ENCODE assay signal across 12 cellular contexts in genomic region chr12:1993871-1994371, GRCh38. TPM values are rescaled to one million over a fixed set of nuclear protein-coding genes. Genes with fewer than 3 reads are reported as not detected.
A peak's percentile ranks its signal among the peaks of the same experiment; 100 is the strongest.
DNase-seq lines count a peak whose midpoint lies in the region; ATAC-seq lines count a peak whose summit lies in the region.
"Had no signal": no experiment of that assay in that cellular context is flagged by ENCODE, and none has a peak within 500 bp of the region (broad histone marks: within the 10 kb centered on the region; RNA-seq: fewer than 3 reads in every experiment).

No MANE protein-coding gene starts in this region.

- H3K4me1 ChIP-seq in adipocyte (ENCODE audit: control insufficient read depth, insufficient read depth, low read length), result peaks cover 22% of the 10 kb centered on the region
- H3K4me1 ChIP-seq: BE2C, testis had no signal

- peak overlapping the region; percentile 57 for H3K4me3 ChIP-seq in adipocyte (ENCODE audit: low read length)
- H3K4me3 ChIP-seq: lung, testis had no signal

- H3K27me3 ChIP-seq in adipocyte (replicated peaks; ENCODE audit: control insufficient read depth, insufficient read depth, low read length), result no peaks in the 10 kb centered on the region
- H3K27me3 ChIP-seq: BE2C, testis had no signal

- peaks cover 23% of the 10 kb centered on the region for H3K4me1 Mint-ChIP-seq in activated naive CD8-positive, alpha-beta T cell treated with anti-CD3 and anti-CD28 coated beads, Interleukin-2, amount 50 U/mL, for 24 hours
- peaks cover 25% of the 10 kb centered on the region for H3K4me1 Mint-ChIP-seq in activated naive CD8-positive, alpha-beta T cell treated with anti-CD3 and anti-CD28 coated beads for 36 hours

- peak overlapping the region; percentile 55 for H3K27ac Mint-ChIP-seq in activated naive CD8-positive, alpha-beta T cell treated with anti-CD3 and anti-CD28 coated beads, Interleukin-2, amount 50 U/mL, for 24 hours
- H3K27ac Mint-ChIP-seq in activated naive CD8-positive, alpha-beta T cell treated with anti-CD3 and anti-CD28 coated beads for 36 hours, result no peak overlapping the region
- H3K27ac Mint-ChIP-seq: dendritic cell treated with granulocyte-macrophage colony-stimulating factor and Interleukin-4, amounts not matched to agents 40 ng/mL and 50 ng/mL, for 4 days had no signal

- no peak for DNase-seq in activated naive CD8-positive, alpha-beta T cell treated with anti-CD3 and anti-CD28 coated beads, Interleukin-2, amount 50 U/mL, for 24 hours
- no peak for DNase-seq in activated naive CD8-positive, alpha-beta T cell treated with anti-CD3 and anti-CD28 coated beads for 36 hours
- DNase-seq in adipocyte (ENCODE audit: low read depth) (peak; percentile 57), kidney tubule cell (ENCODE audit: low spot score) (peak; percentile 3), ecto neural progenitor cell (ENCODE audit: low spot score) (no peak), middle frontal gyrus (ENCODE audit: extremely low spot score, low spot score) (no peak), COLO829 (ENCODE audit: low spot score) (no peak)
- DNase-seq: BE2C, testis had no signal

- no peak for ATAC-seq in activated naive CD8-positive, alpha-beta T cell treated with anti-CD3 and anti-CD28 coated beads, Interleukin-2, amount 50 U/mL, for 24 hours
- no peak for ATAC-seq in GM21360 (IDR thresholded peaks at IDR 0.05; ENCODE audit: unreplicated experiment)

- no peaks in the 10 kb centered on the region for H3K9me3 Mint-ChIP-seq in activated naive CD8-positive, alpha-beta T cell treated with anti-CD3 and anti-CD28 coated beads, Interleukin-2, amount 50 U/mL, for 24 hours
- H3K9me3 Mint-ChIP-seq in activated naive CD8-positive, alpha-beta T cell treated with anti-CD3 and anti-CD28 coated beads for 36 hours, result no peaks in the 10 kb centered on the region

- H3K36me3 Mint-ChIP-seq in activated naive CD8-positive, alpha-beta T cell treated with anti-CD3 and anti-CD28 coated beads, Interleukin-2, amount 50 U/mL, for 24 hours (ENCODE audit: low read depth), result peaks cover 45% of the 10 kb centered on the region
- peaks cover 21% of the 10 kb centered on the region for H3K36me3 Mint-ChIP-seq in activated naive CD8-positive, alpha-beta T cell treated with anti-CD3 and anti-CD28 coated beads for 36 hours

- H3K27me3 Mint-ChIP-seq in activated naive CD8-positive, alpha-beta T cell treated with anti-CD3 and anti-CD28 coated beads, Interleukin-2, amount 50 U/mL, for 24 hours, result no peaks in the 10 kb centered on the region
- H3K27me3 Mint-ChIP-seq in activated naive CD8-positive, alpha-beta T cell treated with anti-CD3 and anti-CD28 coated beads for 36 hours, result no peaks in the 10 kb centered on the region
- H3K27me3 Mint-ChIP-seq: dendritic cell treated with granulocyte-macrophage colony-stimulating factor and Interleukin-4, amounts not matched to agents 40 ng/mL and 50 ng/mL, for 4 days had no signal

- peaks cover 51% of the 10 kb centered on the region for H3K36me3 ChIP-seq in adipocyte (ENCODE audit: control insufficient read depth, insufficient read depth, low read length, severe bottlenecking)

- peak overlapping the region; percentile 58 for H3K9ac ChIP-seq in adipocyte (ENCODE audit: low read length)

- H3K9me3 ChIP-seq in adipocyte (ENCODE audit: control insufficient read depth, low read length), result no peaks in the 10 kb centered on the region
- H3K9me3 ChIP-seq: BE2C, testis had no signal

- no peak overlapping the region for H3K4me3 Mint-ChIP-seq in activated naive CD8-positive, alpha-beta T cell treated with anti-CD3 and anti-CD28 coated beads, Interleukin-2, amount 50 U/mL, for 24 hours
- no peak overlapping the region for H3K4me3 Mint-ChIP-seq in activated naive CD8-positive, alpha-beta T cell treated with anti-CD3 and anti-CD28 coated beads for 36 hours
- H3K4me3 Mint-ChIP-seq: dendritic cell treated with granulocyte-macrophage colony-stimulating factor and Interleukin-4, amounts not matched to agents 40 ng/mL and 50 ng/mL, for 4 days had no signal

RNA-seq across cellular contexts. Expression of gene DCP1B, which starts 10.3 kb away (rescaled TPM):
- 10 to 100 TPM; 12.4 to 12.8 TPM for total RNA-seq in activated naive CD8-positive, alpha-beta T cell treated with anti-CD3 and anti-CD28 coated beads for 36 hours

RNA-seq across cellular contexts. Expression of gene CACNA1C, which starts 58.9 kb away (rescaled TPM):
- under 1 TPM; 0.02 to 0.14 TPM for total RNA-seq in activated naive CD8-positive, alpha-beta T cell treated with anti-CD3 and anti-CD28 coated beads for 36 hours

Comparison
In these comparisons a context has a peak if more than half of its experiments do, and no peak if none do; other contexts are left out.
1. DNase-seq: peak in adipocyte (single experiment) and kidney tubule cell (single experiment); none in activated naive CD8-positive, alpha-beta T cell treated with anti-CD3 and anti-CD28 coated beads, Interleukin-2, amount 50 U/mL, for 24 hours (single experiment), activated naive CD8-positive, alpha-beta T cell treated with anti-CD3 and anti-CD28 coated beads for 36 hours (single experiment), ecto neural progenitor cell (single experiment), middle frontal gyrus (single experiment) and COLO829 (single experiment).